ENCODE assay signal across 28 cellular contexts in genomic region chr17:10144456-10144855, GRCh38. TPM values are rescaled to one million over a fixed set of nuclear protein-coding genes. Genes with fewer than 3 reads are reported as not detected.
"Had no signal": no experiment of that assay in that cellular context is flagged by ENCODE, and none has a peak within 500 bp of the region (broad histone marks: within the 10 kb centered on the region; RNA-seq: fewer than 3 reads in every experiment).

No MANE protein-coding gene starts in this region.

- FAIRE-seq: bronchial epithelial cell, endothelial cell of umbilical vein had no signal

- H3K79me2 ChIP-seq: parathyroid adenoma had no signal

- H3K4me3 ChIP-seq: coronary artery, left lung, lower lobe of right lung, psoas muscle, sigmoid colon, suprapubic skin, tibial artery had no signal

- H3K36me3 ChIP-seq: left lung, lower lobe of right lung, sigmoid colon, suprapubic skin, tibial artery, WERI-Rb-1 had no signal

- H2AFZ ChIP-seq: parathyroid adenoma had no signal

- H3K27me3 ChIP-seq: sigmoid colon, suprapubic skin, tibial artery had no signal

- ATAC-seq: activated CD4-positive, CD25-positive, alpha-beta regulatory T cell treated with anti-CD3 and anti-CD28 coated beads, Interleukin-2, amount 50 U/mL, for 24 hours; activated T-helper 17 cell treated with anti-CD3 and anti-CD28 coated beads, Interleukin-2, amount 50 U/mL, for 72 hours; effector memory CD8-positive, alpha-beta T cell; left lung; lower lobe of right lung; psoas muscle had no signal

- H3K9me3 ChIP-seq: left lung, lower lobe of right lung, psoas muscle, sigmoid colon, suprapubic skin, tibial artery had no signal

- DNase-seq: activated CD4-positive, alpha-beta memory T cell treated with anti-CD3 and anti-CD28 coated beads, Interleukin-2, amount 10 ng/mL, durations not matched to agents 7 days and 5 days; activated CD4-positive, alpha-beta T cell treated with anti-CD3 and anti-CD28 coated beads, Interleukin-2, amount 10 ng/mL, durations not matched to agents 7 days and 5 days; activated T-cell treated with anti-CD3 and anti-CD28 coated beads, Interleukin-2, amount 50 U/mL, for 4 hours; anterior cingulate cortex; cerebellar nuclear complex; effector memory CD8-positive, alpha-beta T cell; foreskin fibroblast; head of caudate nucleus; hypothalamus; kidney glomerular epithelial cell; left lung; lower lobe of right lung; mesenchymal stem cell; occipital lobe; psoas muscle; sigmoid colon; stimulated activated CD4-positive, alpha-beta T cell treated with anti-CD3 and anti-CD28 coated beads, Interleukin-15, amount 100 ng/mL, for 24 hours; stimulated activated CD4-positive, alpha-beta T cell treated with anti-CD3 and anti-CD28 coated beads, Interleukin-2, amount 100 ng/mL, for 24 hours; T-helper 9 cell; tibial artery; WERI-Rb-1 had no signal

- H3K27ac ChIP-seq: coronary artery, left lung, lower lobe of right lung, parathyroid adenoma, psoas muscle, sigmoid colon, suprapubic skin, tibial artery, WERI-Rb-1 had no signal

- H3K4me1 ChIP-seq: lower lobe of right lung, parathyroid adenoma, psoas muscle, tibial artery had no signal

- H3K9ac ChIP-seq: parathyroid adenoma had no signal

RNA-seq across cellular contexts. Expression of gene GAS7, which starts 54.0 kb away (rescaled TPM):
- polyA plus RNA-seq: endothelial cell of umbilical vein had no signal
